ENCODE assay signal across 16 cellular contexts in the genomic region with DNA sequence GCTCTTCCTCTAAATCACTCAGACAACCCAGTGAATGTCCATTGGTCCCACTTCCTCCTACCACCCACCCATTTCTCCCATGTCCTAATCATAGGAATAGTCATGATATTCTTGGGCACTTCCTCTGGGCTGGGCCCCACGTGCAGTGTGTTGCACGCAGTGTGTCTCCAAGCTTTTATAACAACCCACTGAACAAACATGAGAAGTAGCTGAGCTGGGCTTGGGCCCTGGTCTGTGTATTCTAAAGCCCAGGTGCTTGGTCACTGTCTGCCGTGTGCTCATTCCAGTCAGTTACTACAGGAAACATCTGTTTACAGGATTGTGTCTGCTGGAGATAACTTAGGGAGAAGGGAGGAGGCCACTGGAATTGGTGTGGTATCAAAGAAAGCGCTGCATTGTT.
A peak's percentile ranks its signal among the peaks of the same experiment; 100 is the strongest.
DNase-seq lines count a peak whose midpoint lies in the region; ATAC-seq and TF ChIP-seq lines count a peak whose summit lies in the region.
"Had no signal": no experiment of that assay in that cellular context is flagged by ENCODE, and none has a peak within 500 bp of the region (broad histone marks: within the 10 kb centered on the region; RNA-seq: fewer than 3 reads in every experiment).

No MANE protein-coding gene starts in this region.

- no peak for TF ChIP-seq CTCF in GM23338 (conservative IDR thresholded peaks at IDR 0.05; ENCODE audit: low read depth in 2 of 2)
- TF ChIP-seq CTCF in psoas muscle (IDR thresholded peaks at IDR 0.05): no peak

- H3K27ac ChIP-seq in GM23338 (ENCODE audit: low read depth) (no peak overlapping the region), psoas muscle (peak overlapping the region; percentile 25)
- H3K27ac ChIP-seq: cardiac muscle cell, neutrophil, PC-9 had no signal

- H3K9me3 Mint-ChIP-seq in GM23338: no peaks in the 10 kb centered on the region
- H3K9me3 Mint-ChIP-seq: activated CD4-positive, alpha-beta memory T cell treated with anti-CD3 and anti-CD28 coated beads, Interleukin-2, amount 10 ng/mL, durations not matched to agents 7 days and 5 days had no signal

- no peaks in the 10 kb centered on the region for H3K9me3 ChIP-seq in psoas muscle
- H3K9me3 ChIP-seq: HAP-1, neutrophil had no signal

- 0 out of 2 replicates have a peak, but pooled peaks cover under 1% of the 10 kb centered on the region for H4K20me1 ChIP-seq in GM23338 (replicated peaks; ENCODE audit: insufficient read depth)

- H3K4me3 Mint-ChIP-seq in GM23338: no peak overlapping the region
- H3K4me3 Mint-ChIP-seq: activated CD4-positive, alpha-beta memory T cell treated with anti-CD3 and anti-CD28 coated beads, Interleukin-2, amount 10 ng/mL, durations not matched to agents 7 days and 5 days had no signal

- no peak overlapping the region for H3K4me2 ChIP-seq in GM23338
- H3K4me2 ChIP-seq: PC-9 had no signal

- ATAC-seq in GM23338: no peak
- peak in 1 of 4 donors; percentile 44 for ATAC-seq in psoas muscle
- ATAC-seq in HG03442 (IDR thresholded peaks at IDR 0.05; ENCODE audit: unreplicated experiment): no peak

- no peak overlapping the region for H3K4me3 ChIP-seq in GM23338
- no peak overlapping the region for H3K4me3 ChIP-seq in psoas muscle
- H3K4me3 ChIP-seq: cardiac muscle cell, HAP-1, PC-9 had no signal

- no peaks in the 10 kb centered on the region for H3K4me1 ChIP-seq in GM23338 (ENCODE audit: insufficient read depth)
- peaks cover 7% of the 10 kb centered on the region for H3K4me1 ChIP-seq in psoas muscle
- H3K4me1 ChIP-seq: HAP-1 had no signal

- H3K9me2 ChIP-seq in GM23338 (ENCODE audit: insufficient read depth): no peaks in the 10 kb centered on the region

- H3K27me3 ChIP-seq in GM23338 (ENCODE audit: insufficient read depth) (no peaks in the 10 kb centered on the region), psoas muscle (ENCODE audit: insufficient read depth in 3 of 3, low read length in 2 of 3) (peaks cover 0 to 3% (median 0%) of the 10 kb centered on the region in 3 donors)
- H3K27me3 ChIP-seq: cardiac muscle cell, neutrophil had no signal

- WGBS in psoas muscle, 3 donors: 46 to 64% (median 46%) methylated on average over 4 of the region's 4 CpGs

- H3K36me3 ChIP-seq in GM23338 (ENCODE audit: insufficient read depth) (no peaks in the 10 kb centered on the region), psoas muscle (ENCODE audit: insufficient read depth in 1 of 2, low read depth in 1 of 2) (no peaks in the 10 kb centered on the region)
- H3K36me3 ChIP-seq: cardiac muscle cell, HAP-1, neutrophil had no signal

- H3F3A ChIP-seq in GM23338 (replicated peaks; ENCODE audit: low read depth): no peaks in the 10 kb centered on the region

- intact Hi-C loops in psoas muscle (cut with DNase I): no loop called here

- no peaks in the 10 kb centered on the region for H3K36me3 Mint-ChIP-seq in GM23338 (ENCODE audit: low read depth)

- H2AFZ ChIP-seq in GM23338: no peak overlapping the region
- H2AFZ ChIP-seq: PC-9 had no signal

- DNase-seq in GM23338 (ENCODE audit: low spot score) (no peak), dermis blood vessel endothelial cell (peak; percentile 79), left kidney (ENCODE audit: low read depth, low spot score) (peak; percentile 26), psoas muscle (peak in 1 of 2 donors; percentile 28), NCI-H2196 treated with DMSO at 0.1 percent for 48 hours (lab: John Stamatoyannopoulos, UW; ENCODE audit: unreplicated experiment) (no peak), retina (no peak), OCI-M2 (lab: John Stamatoyannopoulos, UW; ENCODE audit: unreplicated experiment) (no peak)
- DNase-seq: activated CD4-positive, alpha-beta memory T cell treated with anti-CD3 and anti-CD28 coated beads, Interleukin-2, amount 10 ng/mL, durations not matched to agents 7 days and 5 days; NCI-H1694; NCI-H526 treated with DMSO at 0.1 percent for 48 hours; PC-9; stimulated activated CD4-positive, alpha-beta T cell treated with anti-CD3 and anti-CD28 coated beads, Interleukin-2, amount 100 ng/mL, for 48 hours had no signal

- peaks cover 2% of the 10 kb centered on the region for H3K27me3 Mint-ChIP-seq in GM23338 (ENCODE audit: insufficient read depth, low read depth, poor library complexity)
- H3K27me3 Mint-ChIP-seq: activated CD4-positive, alpha-beta memory T cell treated with anti-CD3 and anti-CD28 coated beads, Interleukin-2, amount 10 ng/mL, durations not matched to agents 7 days and 5 days had no signal

- no peaks in the 10 kb centered on the region for H3K4me1 Mint-ChIP-seq in GM23338
- H3K4me1 Mint-ChIP-seq: activated CD4-positive, alpha-beta memory T cell treated with anti-CD3 and anti-CD28 coated beads, Interleukin-2, amount 10 ng/mL, durations not matched to agents 7 days and 5 days had no signal

- H3K79me2 ChIP-seq in GM23338 (replicated peaks; ENCODE audit: insufficient read depth): no peaks in the 10 kb centered on the region

- H3K27ac Mint-ChIP-seq in GM23338: peak overlapping the region; percentile 37; the same call in 1 of the 2 replicates
- H3K27ac Mint-ChIP-seq: activated CD4-positive, alpha-beta memory T cell treated with anti-CD3 and anti-CD28 coated beads, Interleukin-2, amount 10 ng/mL, durations not matched to agents 7 days and 5 days had no signal

TF ChIP-seq in GM23338, 12 proteins besides CTCF, POLR2A, EP300 and RAD21 (continues in another document):
- TF ChIP-seq, protein P1, sequence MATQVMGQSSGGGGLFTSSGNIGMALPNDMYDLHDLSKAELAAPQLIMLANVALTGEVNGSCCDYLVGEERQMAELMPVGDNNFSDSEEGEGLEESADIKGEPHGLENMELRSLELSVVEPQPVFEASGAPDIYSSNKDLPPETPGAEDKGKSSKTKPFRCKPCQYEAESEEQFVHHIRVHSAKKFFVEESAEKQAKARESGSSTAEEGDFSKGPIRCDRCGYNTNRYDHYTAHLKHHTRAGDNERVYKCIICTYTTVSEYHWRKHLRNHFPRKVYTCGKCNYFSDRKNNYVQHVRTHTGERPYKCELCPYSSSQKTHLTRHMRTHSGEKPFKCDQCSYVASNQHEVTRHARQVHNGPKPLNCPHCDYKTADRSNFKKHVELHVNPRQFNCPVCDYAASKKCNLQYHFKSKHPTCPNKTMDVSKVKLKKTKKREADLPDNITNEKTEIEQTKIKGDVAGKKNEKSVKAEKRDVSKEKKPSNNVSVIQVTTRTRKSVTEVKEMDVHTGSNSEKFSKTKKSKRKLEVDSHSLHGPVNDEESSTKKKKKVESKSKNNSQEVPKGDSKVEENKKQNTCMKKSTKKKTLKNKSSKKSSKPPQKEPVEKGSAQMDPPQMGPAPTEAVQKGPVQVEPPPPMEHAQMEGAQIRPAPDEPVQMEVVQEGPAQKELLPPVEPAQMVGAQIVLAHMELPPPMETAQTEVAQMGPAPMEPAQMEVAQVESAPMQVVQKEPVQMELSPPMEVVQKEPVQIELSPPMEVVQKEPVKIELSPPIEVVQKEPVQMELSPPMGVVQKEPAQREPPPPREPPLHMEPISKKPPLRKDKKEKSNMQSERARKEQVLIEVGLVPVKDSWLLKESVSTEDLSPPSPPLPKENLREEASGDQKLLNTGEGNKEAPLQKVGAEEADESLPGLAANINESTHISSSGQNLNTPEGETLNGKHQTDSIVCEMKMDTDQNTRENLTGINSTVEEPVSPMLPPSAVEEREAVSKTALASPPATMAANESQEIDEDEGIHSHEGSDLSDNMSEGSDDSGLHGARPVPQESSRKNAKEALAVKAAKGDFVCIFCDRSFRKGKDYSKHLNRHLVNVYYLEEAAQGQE (IDR thresholded peaks at IDR 0.05; ENCODE audit: unreplicated experiment): no peak
- no peak for TF ChIP-seq JUNB (IDR thresholded peaks at IDR 0.05; ENCODE audit: unreplicated experiment)
- TF ChIP-seq ZNF114 (CRISPR knock-in tag; IDR thresholded peaks at IDR 0.05): no peak
- TF ChIP-seq POLR2AphosphoS5 (IDR thresholded peaks at IDR 0.05; ENCODE audit: low read depth): no peak
- TF ChIP-seq ZNF331 (CRISPR knock-in tag; IDR thresholded peaks at IDR 0.05; ENCODE audit: low read depth): no peak
- TF ChIP-seq EZH2 (IDR thresholded peaks at IDR 0.05; ENCODE audit: low read depth, unreplicated experiment): no peak
- TF ChIP-seq CREB1 (CRISPR knock-in tag; IDR thresholded peaks at IDR 0.05; ENCODE audit: low read depth): no peak
- no peak for TF ChIP-seq EZH2phosphoT487 (IDR thresholded peaks at IDR 0.05; ENCODE audit: unreplicated experiment)

Comparison
In these comparisons a context has a peak if more than half of its experiments do, and no peak if none do; other contexts are left out.
1. DNase-seq: peak in dermis blood vessel endothelial cell (single experiment) and left kidney (single experiment); none in GM23338 (single experiment), NCI-H2196 treated with DMSO at 0.1 percent for 48 hours (single experiment), retina (single experiment) and OCI-M2 (single experiment).